8 cellular contexts compared by ENCODE assay signal in the genomic region with DNA sequence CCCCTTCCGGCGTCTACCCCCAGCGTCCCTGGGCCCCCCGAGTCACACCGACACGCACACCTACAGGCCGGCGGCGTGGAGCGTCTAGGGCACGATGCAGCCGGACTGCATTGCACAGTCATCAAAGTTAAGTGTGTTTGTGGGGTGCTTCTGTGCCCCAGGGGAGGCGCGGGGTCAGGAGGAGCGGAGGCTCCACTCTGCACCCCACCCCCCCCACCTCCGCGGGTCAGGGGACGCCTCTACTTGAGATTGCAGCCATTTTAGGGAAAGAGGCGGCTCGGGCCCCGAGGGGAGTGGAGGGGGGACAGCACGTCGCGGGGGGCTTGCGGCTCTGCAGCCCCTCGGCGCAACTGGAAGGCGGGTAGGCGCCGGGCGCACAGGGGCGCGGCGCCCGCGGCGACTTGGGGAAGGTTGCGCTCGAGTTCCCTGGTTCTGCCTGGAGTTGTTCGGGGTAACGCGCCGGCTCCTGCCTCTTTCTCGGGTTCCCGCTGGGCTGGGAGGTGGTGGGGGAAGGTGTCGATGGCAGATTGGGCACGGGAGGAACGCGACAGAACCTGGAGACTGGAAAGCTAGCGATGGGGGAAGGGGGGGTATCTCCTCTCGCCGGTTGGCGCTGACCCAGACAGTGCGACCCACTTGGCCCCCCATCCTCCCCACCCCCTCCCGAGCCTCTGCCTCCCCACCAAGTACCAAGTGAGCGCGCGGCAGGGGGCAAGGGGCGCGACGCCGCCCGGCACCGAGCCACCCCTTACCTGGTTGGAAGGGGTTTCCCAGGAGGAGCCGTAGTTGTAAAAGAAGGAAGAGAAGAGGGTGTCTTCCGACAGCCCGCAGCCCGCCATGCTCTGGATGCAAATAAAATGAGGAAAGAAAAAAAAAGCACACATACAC.
DNase-seq lines count a peak whose midpoint lies in the region; ATAC-seq and TF ChIP-seq lines count a peak whose summit lies in the region.

No MANE protein-coding gene starts in this region.

- no peak for TF ChIP-seq CTCF in AG04449 (IDR thresholded peaks at IDR 0.05; ENCODE audit: insufficient read depth, low read length, missing control alignments)

- DNase-seq in AG04449 (ENCODE audit: low read depth, low spot score), result no peak
- peak in 1 of 2 experiments; percentile 13 for DNase-seq in HAP-1 (ENCODE audit: low spot score in 2 of 2)
- DNase-seq in activated T-helper 1 cell treated with anti-CD3 and anti-CD28 coated beads, Interleukin-12 subunit alpha, Interleukin-12 subunit beta, Interleukin-2, Interleukin-4 antibody, amounts not matched to agents 30 ng/mL and 10 ng/mL and 1 ng/mL, durations not matched to agents 14 hours and 24 hours and 36 hours (ENCODE audit: low spot score), result no peak
- DNase-seq in left cardiac atrium, result peak; percentile 27
- peak; percentile 71 for DNase-seq in retina
- DNase-seq in CD1c-positive myeloid dendritic cell (ENCODE audit: extremely low spot score), result no peak
- DNase-seq in GM19238 (ENCODE audit: insufficient read length, low spot score), result no peak

- H3K4me3 ChIP-seq in AG04449 (ENCODE audit: low read depth, low read length) (peak overlapping the region; percentile 66), HAP-1 (peak overlapping the region; percentile 40)

- CTCF ChIA-PET in AG04449 (lab: Yijun Ruan, JAX), result interaction anchor here (1.0 to 2.3 kb wide), 10 partner anchors 8 to 1574 kb away, joined by 3 to 11 read pairs (median 4); no protein-coding TSS in a partner anchor

- H3K36me3 ChIP-seq in HAP-1 (replicated peaks), result no peaks in the 10 kb centered on the region

- H3K27me3 Mint-ChIP-seq in activated T-helper 1 cell treated with anti-CD3 and anti-CD28 coated beads, Interleukin-12 subunit alpha, Interleukin-12 subunit beta, Interleukin-2, Interleukin-4 antibody, amounts not matched to agents 30 ng/mL and 10 ng/mL and 1 ng/mL, durations not matched to agents 14 hours and 24 hours and 36 hours (ENCODE audit: insufficient read depth), result peaks cover 67% of the 10 kb centered on the region

- H3K27ac Mint-ChIP-seq in activated T-helper 1 cell treated with anti-CD3 and anti-CD28 coated beads, Interleukin-12 subunit alpha, Interleukin-12 subunit beta, Interleukin-2, Interleukin-4 antibody, amounts not matched to agents 30 ng/mL and 10 ng/mL and 1 ng/mL, durations not matched to agents 14 hours and 24 hours and 36 hours, result peak overlapping the region; percentile 76

- intact Hi-C loops in activated T-helper 1 cell treated with anti-CD3 and anti-CD28 coated beads, Interleukin-12 subunit alpha, Interleukin-12 subunit beta, Interleukin-2, Interleukin-4 antibody, amounts not matched to agents 30 ng/mL and 10 ng/mL and 1 ng/mL, durations not matched to agents 14 hours and 24 hours and 36 hours (cut with micrococcal nuclease), result loop anchor here (1.0 to 10.0 kb wide), 4 partner anchors 112 to 760 kb away; partner anchors contain the start of genes DHX15, PI4K2B and SEPSECS
- intact Hi-C loops in left cardiac atrium (cut with DNase I), result no loop called here

- H3K9me3 ChIP-seq in HAP-1, result no peaks in the 10 kb centered on the region

- peaks cover 4% of the 10 kb centered on the region for H3K36me3 Mint-ChIP-seq in activated T-helper 1 cell treated with anti-CD3 and anti-CD28 coated beads, Interleukin-12 subunit alpha, Interleukin-12 subunit beta, Interleukin-2, Interleukin-4 antibody, amounts not matched to agents 30 ng/mL and 10 ng/mL and 1 ng/mL, durations not matched to agents 14 hours and 24 hours and 36 hours (ENCODE audit: low read depth)

- H3K4me1 Mint-ChIP-seq in activated T-helper 1 cell treated with anti-CD3 and anti-CD28 coated beads, Interleukin-12 subunit alpha, Interleukin-12 subunit beta, Interleukin-2, Interleukin-4 antibody, amounts not matched to agents 30 ng/mL and 10 ng/mL and 1 ng/mL, durations not matched to agents 14 hours and 24 hours and 36 hours (ENCODE audit: low read depth), result peaks cover 47% of the 10 kb centered on the region

- in situ Hi-C loops in HAP-1 (cut with MboI; ENCODE audit: low sequenced_read_pairs), result no loop called here

- H3K27me3 ChIP-seq in HAP-1 (ENCODE audit: low read depth), result peaks cover 55% of the 10 kb centered on the region

- H3K4me1 ChIP-seq in HAP-1, result no peaks in the 10 kb centered on the region; the same call in 1 of the 2 replicates

- H3K9me3 Mint-ChIP-seq in activated T-helper 1 cell treated with anti-CD3 and anti-CD28 coated beads, Interleukin-12 subunit alpha, Interleukin-12 subunit beta, Interleukin-2, Interleukin-4 antibody, amounts not matched to agents 30 ng/mL and 10 ng/mL and 1 ng/mL, durations not matched to agents 14 hours and 24 hours and 36 hours, result no peaks in the 10 kb centered on the region

- POLR2A ChIA-PET in AG04449 (lab: Yijun Ruan, JAX), result no interaction called here

- peak; percentile 2 to 9 for ATAC-seq in left cardiac atrium
- ATAC-seq in GM19324 (IDR thresholded peaks at IDR 0.05; ENCODE audit: low FRiP score, unreplicated experiment), result no peak

- peak overlapping the region; percentile 92 for H3K4me3 Mint-ChIP-seq in activated T-helper 1 cell treated with anti-CD3 and anti-CD28 coated beads, Interleukin-12 subunit alpha, Interleukin-12 subunit beta, Interleukin-2, Interleukin-4 antibody, amounts not matched to agents 30 ng/mL and 10 ng/mL and 1 ng/mL, durations not matched to agents 14 hours and 24 hours and 36 hours

Comparison
In these comparisons a context has a peak if more than half of its experiments do, and no peak if none do; other contexts are left out.
1. DNase-seq: peak in left cardiac atrium (single experiment) and retina (single experiment); none in AG04449 (single experiment), activated T-helper 1 cell treated with anti-CD3 and anti-CD28 coated beads, Interleukin-12 subunit alpha, Interleukin-12 subunit beta, Interleukin-2, Interleukin-4 antibody, amounts not matched to agents 30 ng/mL and 10 ng/mL and 1 ng/mL, durations not matched to agents 14 hours and 24 hours and 36 hours (single experiment), CD1c-positive myeloid dendritic cell (single experiment) and GM19238 (single experiment).